ENCODE assay signal across 2 cellular contexts in the genomic region with DNA sequence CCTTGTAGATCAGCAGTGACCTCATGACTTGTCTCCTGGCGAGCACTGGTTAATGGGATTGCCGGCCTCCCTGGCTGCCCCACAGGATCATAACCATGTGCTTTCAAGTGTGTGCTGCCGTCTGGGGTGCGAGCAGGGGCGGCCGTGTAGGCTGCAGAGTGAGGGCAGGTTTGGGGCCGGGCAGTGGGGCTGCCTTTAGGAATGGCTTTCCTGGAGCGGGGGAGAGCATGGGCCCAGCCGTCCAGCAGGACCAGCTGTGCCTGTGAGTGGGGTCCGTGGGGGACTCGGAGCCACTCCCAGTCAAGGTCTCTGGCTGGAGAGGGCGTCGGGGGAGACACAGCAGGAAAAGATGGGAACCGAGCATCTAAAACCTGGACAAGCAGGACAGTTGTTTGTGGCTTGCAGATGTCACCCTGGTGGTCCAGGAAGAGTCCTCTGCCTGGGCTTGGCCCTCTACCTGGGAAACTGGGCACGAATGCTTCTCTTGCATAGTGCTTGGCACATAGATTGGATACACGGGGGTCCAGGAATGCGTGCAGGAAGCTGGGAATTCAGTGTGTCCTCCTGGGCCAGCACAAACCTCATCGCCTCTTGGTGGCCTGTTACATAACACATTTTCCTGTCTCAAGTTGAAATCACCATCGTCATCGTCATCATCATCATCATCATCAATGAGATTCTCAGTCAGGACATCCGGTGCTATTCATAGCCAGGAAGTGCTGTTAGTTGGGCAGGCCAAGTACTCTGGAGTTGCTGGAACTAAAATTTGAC.
TF ChIP-seq lines count a peak whose summit lies in the region.

No MANE protein-coding gene starts in this region.

TF ChIP-seq in HepG2, 621 proteins besides CTCF, POLR2A, EP300 and RAD21 (continued from another document):
- TF ChIP-seq FOXA1 (IDR thresholded peaks at IDR 0.05) (no peak), FOXA1 (CRISPR knock-in tag; IDR thresholded peaks at IDR 0.05) (no peak)
- TF ChIP-seq, protein P1, sequence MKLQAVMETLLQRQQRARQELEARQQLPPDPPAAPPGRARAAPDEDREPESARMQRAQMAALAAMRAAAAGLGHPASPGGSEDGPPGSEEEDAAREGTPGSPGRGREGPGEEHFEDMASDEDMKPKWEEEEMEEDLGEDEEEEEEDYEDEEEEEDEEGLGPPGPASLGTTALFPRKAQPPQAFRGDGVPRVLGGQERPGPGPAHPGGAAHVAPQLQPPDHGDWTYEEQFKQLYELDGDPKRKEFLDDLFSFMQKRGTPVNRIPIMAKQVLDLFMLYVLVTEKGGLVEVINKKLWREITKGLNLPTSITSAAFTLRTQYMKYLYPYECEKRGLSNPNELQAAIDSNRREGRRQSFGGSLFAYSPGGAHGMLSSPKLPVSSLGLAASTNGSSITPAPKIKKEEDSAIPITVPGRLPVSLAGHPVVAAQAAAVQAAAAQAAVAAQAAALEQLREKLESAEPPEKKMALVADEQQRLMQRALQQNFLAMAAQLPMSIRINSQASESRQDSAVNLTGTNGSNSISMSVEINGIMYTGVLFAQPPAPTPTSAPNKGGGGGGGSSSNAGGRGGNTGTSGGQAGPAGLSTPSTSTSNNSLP (IDR thresholded peaks at IDR 0.05; ENCODE audit: low read depth, low read length), result no peak
- TF ChIP-seq, protein P2, sequence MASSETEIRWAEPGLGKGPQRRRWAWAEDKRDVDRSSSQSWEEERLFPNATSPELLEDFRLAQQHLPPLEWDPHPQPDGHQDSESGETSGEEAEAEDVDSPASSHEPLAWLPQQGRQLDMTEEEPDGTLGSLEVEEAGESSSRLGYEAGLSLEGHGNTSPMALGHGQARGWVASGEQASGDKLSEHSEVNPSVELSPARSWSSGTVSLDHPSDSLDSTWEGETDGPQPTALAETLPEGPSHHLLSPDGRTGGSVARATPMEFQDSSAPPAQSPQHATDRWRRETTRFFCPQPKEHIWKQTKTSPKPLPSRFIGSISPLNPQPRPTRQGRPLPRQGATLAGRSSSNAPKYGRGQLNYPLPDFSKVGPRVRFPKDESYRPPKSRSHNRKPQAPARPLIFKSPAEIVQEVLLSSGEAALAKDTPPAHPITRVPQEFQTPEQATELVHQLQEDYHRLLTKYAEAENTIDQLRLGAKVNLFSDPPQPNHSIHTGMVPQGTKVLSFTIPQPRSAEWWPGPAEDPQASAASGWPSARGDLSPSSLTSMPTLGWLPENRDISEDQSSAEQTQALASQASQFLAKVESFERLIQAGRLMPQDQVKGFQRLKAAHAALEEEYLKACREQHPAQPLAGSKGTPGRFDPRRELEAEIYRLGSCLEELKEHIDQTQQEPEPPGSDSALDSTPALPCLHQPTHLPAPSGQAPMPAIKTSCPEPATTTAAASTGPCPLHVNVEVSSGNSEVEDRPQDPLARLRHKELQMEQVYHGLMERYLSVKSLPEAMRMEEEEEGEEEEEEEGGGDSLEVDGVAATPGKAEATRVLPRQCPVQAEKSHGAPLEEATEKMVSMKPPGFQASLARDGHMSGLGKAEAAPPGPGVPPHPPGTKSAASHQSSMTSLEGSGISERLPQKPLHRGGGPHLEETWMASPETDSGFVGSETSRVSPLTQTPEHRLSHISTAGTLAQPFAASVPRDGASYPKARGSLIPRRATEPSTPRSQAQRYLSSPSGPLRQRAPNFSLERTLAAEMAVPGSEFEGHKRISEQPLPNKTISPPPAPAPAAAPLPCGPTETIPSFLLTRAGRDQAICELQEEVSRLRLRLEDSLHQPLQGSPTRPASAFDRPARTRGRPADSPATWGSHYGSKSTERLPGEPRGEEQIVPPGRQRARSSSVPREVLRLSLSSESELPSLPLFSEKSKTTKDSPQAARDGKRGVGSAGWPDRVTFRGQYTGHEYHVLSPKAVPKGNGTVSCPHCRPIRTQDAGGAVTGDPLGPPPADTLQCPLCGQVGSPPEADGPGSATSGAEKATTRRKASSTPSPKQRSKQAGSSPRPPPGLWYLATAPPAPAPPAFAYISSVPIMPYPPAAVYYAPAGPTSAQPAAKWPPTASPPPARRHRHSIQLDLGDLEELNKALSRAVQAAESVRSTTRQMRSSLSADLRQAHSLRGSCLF (CRISPR knock-in tag; IDR thresholded peaks at IDR 0.05; ENCODE audit: borderline replicate concordance), result no peak

TF ChIP-seq in GM23338, 12 proteins besides CTCF, POLR2A, EP300 and RAD21 (continued from another document):
- TF ChIP-seq, protein P3, sequence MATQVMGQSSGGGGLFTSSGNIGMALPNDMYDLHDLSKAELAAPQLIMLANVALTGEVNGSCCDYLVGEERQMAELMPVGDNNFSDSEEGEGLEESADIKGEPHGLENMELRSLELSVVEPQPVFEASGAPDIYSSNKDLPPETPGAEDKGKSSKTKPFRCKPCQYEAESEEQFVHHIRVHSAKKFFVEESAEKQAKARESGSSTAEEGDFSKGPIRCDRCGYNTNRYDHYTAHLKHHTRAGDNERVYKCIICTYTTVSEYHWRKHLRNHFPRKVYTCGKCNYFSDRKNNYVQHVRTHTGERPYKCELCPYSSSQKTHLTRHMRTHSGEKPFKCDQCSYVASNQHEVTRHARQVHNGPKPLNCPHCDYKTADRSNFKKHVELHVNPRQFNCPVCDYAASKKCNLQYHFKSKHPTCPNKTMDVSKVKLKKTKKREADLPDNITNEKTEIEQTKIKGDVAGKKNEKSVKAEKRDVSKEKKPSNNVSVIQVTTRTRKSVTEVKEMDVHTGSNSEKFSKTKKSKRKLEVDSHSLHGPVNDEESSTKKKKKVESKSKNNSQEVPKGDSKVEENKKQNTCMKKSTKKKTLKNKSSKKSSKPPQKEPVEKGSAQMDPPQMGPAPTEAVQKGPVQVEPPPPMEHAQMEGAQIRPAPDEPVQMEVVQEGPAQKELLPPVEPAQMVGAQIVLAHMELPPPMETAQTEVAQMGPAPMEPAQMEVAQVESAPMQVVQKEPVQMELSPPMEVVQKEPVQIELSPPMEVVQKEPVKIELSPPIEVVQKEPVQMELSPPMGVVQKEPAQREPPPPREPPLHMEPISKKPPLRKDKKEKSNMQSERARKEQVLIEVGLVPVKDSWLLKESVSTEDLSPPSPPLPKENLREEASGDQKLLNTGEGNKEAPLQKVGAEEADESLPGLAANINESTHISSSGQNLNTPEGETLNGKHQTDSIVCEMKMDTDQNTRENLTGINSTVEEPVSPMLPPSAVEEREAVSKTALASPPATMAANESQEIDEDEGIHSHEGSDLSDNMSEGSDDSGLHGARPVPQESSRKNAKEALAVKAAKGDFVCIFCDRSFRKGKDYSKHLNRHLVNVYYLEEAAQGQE (IDR thresholded peaks at IDR 0.05; ENCODE audit: unreplicated experiment), result no peak
- TF ChIP-seq CREB1 (CRISPR knock-in tag; IDR thresholded peaks at IDR 0.05; ENCODE audit: low read depth), result no peak
